In the genomic region with DNA sequence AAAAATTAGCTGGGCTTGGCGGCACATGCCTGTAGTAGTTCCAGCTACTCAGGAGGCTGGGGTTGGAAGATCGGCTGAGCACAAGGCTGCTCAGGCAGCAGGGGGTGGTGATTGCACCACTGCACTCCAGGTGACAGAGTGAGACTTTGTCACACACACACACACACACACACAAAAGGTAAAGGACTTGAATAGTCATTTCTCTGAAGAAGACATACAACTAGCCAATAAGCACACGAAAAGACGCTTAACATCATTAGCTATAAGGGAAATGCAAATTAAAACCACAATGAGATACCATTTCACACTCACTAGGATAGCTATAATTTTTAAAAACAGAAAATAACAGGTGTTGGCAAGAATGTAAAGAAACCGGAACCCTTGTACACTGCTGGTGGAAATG, we compare ENCODE assay signal across 1 cellular context.
A peak's percentile ranks its signal among the peaks of the same experiment; 100 is the strongest.
TF ChIP-seq lines count a peak whose summit lies in the region.

No MANE protein-coding gene starts in this region.

TF ChIP-seq in H1, 55 proteins besides CTCF, POLR2A, EP300 and RAD21:
- TF ChIP-seq CBX5 (IDR thresholded peaks at IDR 0.05; ENCODE audit: low read depth, low read length): no peak
- TF ChIP-seq POLR2AphosphoS5 (IDR thresholded peaks at IDR 0.05; ENCODE audit: low read depth, low read length): no peak
- TF ChIP-seq TAF7 (optimal IDR thresholded peaks at IDR 0.05; ENCODE audit: borderline replicate concordance, low read depth, low read length): no peak
- peak; percentile 53; the same call in 1 of the 2 replicates for TF ChIP-seq CEBPB (IDR thresholded peaks at IDR 0.05; ENCODE audit: low read depth, low read length)
